In the genomic region with DNA sequence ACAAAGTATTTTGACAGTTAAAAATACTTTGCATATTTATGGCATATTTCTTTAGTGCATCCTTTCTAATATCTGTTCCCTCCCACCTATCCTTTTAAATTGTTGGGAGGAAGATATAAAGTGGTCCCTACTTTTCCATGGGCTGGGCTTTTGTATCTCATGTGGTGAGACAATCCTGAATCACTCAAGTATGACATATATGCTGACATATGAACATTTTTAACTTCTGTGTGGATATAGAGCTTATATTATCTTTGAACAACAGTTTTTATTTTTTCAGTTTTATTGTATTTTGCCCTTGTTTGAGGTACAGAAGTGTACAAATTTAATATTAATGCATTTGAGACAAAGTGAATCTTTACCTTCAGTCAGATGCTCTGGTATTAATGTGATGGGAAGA, we compare ENCODE assay signal across 11 cellular contexts. TPM values are rescaled to one million over a fixed set of nuclear protein-coding genes. Genes with fewer than 3 reads are reported as not detected.
DNase-seq lines count a peak whose midpoint lies in the region; ATAC-seq and TF ChIP-seq lines count a peak whose summit lies in the region.
"Had no signal": no experiment of that assay in that cellular context is flagged by ENCODE, and none has a peak within 500 bp of the region (broad histone marks: within the 10 kb centered on the region; RNA-seq: fewer than 3 reads in every experiment).

No MANE protein-coding gene starts in this region.

- H3K4me1 ChIP-seq in CD4-positive, alpha-beta memory T cell (ENCODE audit: insufficient read depth, low read length): peaks cover 62% of the 10 kb centered on the region
- H3K4me1 ChIP-seq in MM.1S (ENCODE audit: low read length): peaks cover 16% of the 10 kb centered on the region

- DNase-seq in CD4-positive, alpha-beta memory T cell: no peak
- no peak for DNase-seq in MM.1S
- no peak for DNase-seq in dorsolateral prefrontal cortex
- no peak for DNase-seq in neural crest cell (ENCODE audit: low read depth, low spot score)
- no peak for DNase-seq in NCI-H524 (lab: John Stamatoyannopoulos, UW)
- DNase-seq in EL: no peak
- no peak for DNase-seq in stimulated activated naive CD8-positive, alpha-beta T cell treated with anti-CD3 and anti-CD28 coated beads, Interleukin-15, amount 100 ng/mL, for 72 hours
- DNase-seq: body of pancreas, NCI-H226, RPMI8226 had no signal

- peak overlapping the region in 6 of 7 donors; percentile 55 to 96 (median 62) for H3K27ac Mint-ChIP-seq in CD4-positive, alpha-beta memory T cell
- H3K27ac Mint-ChIP-seq in neural crest cell (ENCODE audit: unreplicated experiment): no peak overlapping the region
- H3K27ac Mint-ChIP-seq in stimulated activated naive CD8-positive, alpha-beta T cell treated with anti-CD3 and anti-CD28 coated beads, Interleukin-15, amount 100 ng/mL, for 72 hours: no peak overlapping the region

- ATAC-seq in GM18858 (IDR thresholded peaks at IDR 0.05; ENCODE audit: unreplicated experiment): no peak
- no peak for ATAC-seq in stimulated activated naive CD8-positive, alpha-beta T cell treated with anti-CD3 and anti-CD28 coated beads, Interleukin-15, amount 100 ng/mL, for 72 hours
- ATAC-seq: body of pancreas had no signal

- no peaks in the 10 kb centered on the region for H3K27me3 Mint-ChIP-seq in CD4-positive, alpha-beta memory T cell
- H3K27me3 Mint-ChIP-seq in neural crest cell (ENCODE audit: low read depth): peaks cover 2% of the 10 kb centered on the region
- H3K27me3 Mint-ChIP-seq in stimulated activated naive CD8-positive, alpha-beta T cell treated with anti-CD3 and anti-CD28 coated beads, Interleukin-15, amount 100 ng/mL, for 72 hours: no peaks in the 10 kb centered on the region

- peaks cover 22% of the 10 kb centered on the region for H3K36me3 ChIP-seq in CD4-positive, alpha-beta memory T cell (ENCODE audit: insufficient read depth, low read length)
- H3K36me3 ChIP-seq in MM.1S (replicated peaks; ENCODE audit: insufficient read depth, low read length): no peaks in the 10 kb centered on the region

- H3K9ac ChIP-seq in MM.1S (ENCODE audit: low read length): no peak overlapping the region

- peak overlapping the region in 7 of 8 donors; percentile 28 to 94 (median 41) for H3K4me3 Mint-ChIP-seq in CD4-positive, alpha-beta memory T cell
- peak overlapping the region; percentile 74 for H3K4me3 Mint-ChIP-seq in neural crest cell
- peak overlapping the region in 1 of 2 donors; percentile 68 for H3K4me3 Mint-ChIP-seq in stimulated activated naive CD8-positive, alpha-beta T cell treated with anti-CD3 and anti-CD28 coated beads, Interleukin-15, amount 100 ng/mL, for 72 hours

- POLR2A ChIA-PET in CD4-positive, alpha-beta memory T cell (lab: Charles Lee; ENCODE audit: partially characterized antibody): interaction anchor here (1.4 kb wide), 1 partner anchor 97 kb away, joined by 4 read pairs; no protein-coding TSS in a partner anchor

- peaks cover 15% of the 10 kb centered on the region for H3F3A ChIP-seq in MM.1S (ENCODE audit: insufficient read depth, low read length)

- no peak for TF ChIP-seq CTCF in MM.1S (IDR thresholded peaks at IDR 0.05; ENCODE audit: low read length)
- TF ChIP-seq CTCF in dorsolateral prefrontal cortex (IDR thresholded peaks at IDR 0.05 in 54 of 56, conservative IDR thresholded peaks at IDR 0.05 in 2 of 56; ENCODE audit: low read depth in 1 of 56, partially characterized antibody in 56 of 56): no peak
- TF ChIP-seq CTCF in neural crest cell (conservative IDR thresholded peaks at IDR 0.05): no peak

- intact Hi-C loops in CD4-positive, alpha-beta memory T cell (cut with micrococcal nuclease): no loop called here
- intact Hi-C loops in dorsolateral prefrontal cortex (cut with DNase I): no loop called here

- peaks cover 27 to 49% (median 38%) of the 10 kb centered on the region in 4 donors for H3K4me1 Mint-ChIP-seq in CD4-positive, alpha-beta memory T cell
- H3K4me1 Mint-ChIP-seq in neural crest cell: peaks cover 27% of the 10 kb centered on the region
- peaks cover 33% of the 10 kb centered on the region for H3K4me1 Mint-ChIP-seq in stimulated activated naive CD8-positive, alpha-beta T cell treated with anti-CD3 and anti-CD28 coated beads, Interleukin-15, amount 100 ng/mL, for 72 hours

- peaks cover 7 to 45% of the 10 kb centered on the region in 2 donors for H3K36me3 Mint-ChIP-seq in CD4-positive, alpha-beta memory T cell
- H3K36me3 Mint-ChIP-seq in neural crest cell (ENCODE audit: low read depth): peaks cover 3% of the 10 kb centered on the region

- no peaks in the 10 kb centered on the region for H3K9me2 ChIP-seq in MM.1S (replicated peaks; ENCODE audit: insufficient read depth, low read length)

- no peak overlapping the region for H2AFZ ChIP-seq in MM.1S (ENCODE audit: low read length)

- H3K4me2 ChIP-seq in MM.1S (ENCODE audit: low read depth, low read length): peak overlapping the region; percentile 67; the same call in 1 of the 2 replicates

- H4K20me1 ChIP-seq in MM.1S (ENCODE audit: insufficient read depth, low read length): no peaks in the 10 kb centered on the region

- CTCF ChIA-PET in CD4-positive, alpha-beta memory T cell (lab: Charles Lee; ENCODE audit: partially characterized antibody): interaction anchor here (1.0 kb wide), 1 partner anchor 11 kb away, joined by 3 read pairs; no protein-coding TSS in a partner anchor

- H3K27ac ChIP-seq in CD4-positive, alpha-beta memory T cell (ENCODE audit: low read depth, low read length): peak overlapping the region; percentile 28
- H3K27ac ChIP-seq in MM.1S (ENCODE audit: low read length) (no peak overlapping the region), dorsolateral prefrontal cortex (peak overlapping the region in 17 of 59 donors; percentile 2 to 100 (median 41))

- no peak overlapping the region for H3K4me3 ChIP-seq in CD4-positive, alpha-beta memory T cell (ENCODE audit: low read length in 2 of 2)
- H3K4me3 ChIP-seq in MM.1S (ENCODE audit: low read length): no peak overlapping the region
- H3K4me3 ChIP-seq in dorsolateral prefrontal cortex: peak overlapping the region in 54 of 59 donors; percentile 9 to 95 (median 84)
- H3K4me3 ChIP-seq: body of pancreas had no signal

- no peaks in the 10 kb centered on the region for H3K27me3 ChIP-seq in CD4-positive, alpha-beta memory T cell (ENCODE audit: insufficient read depth, low read length)
- H3K27me3 ChIP-seq in MM.1S (replicated peaks; ENCODE audit: insufficient read depth, low read length) (no peaks in the 10 kb centered on the region), dorsolateral prefrontal cortex (no peaks in the 10 kb centered on the region)
- H3K27me3 ChIP-seq: body of pancreas had no signal

- no peaks in the 10 kb centered on the region for H3K9me3 ChIP-seq in CD4-positive, alpha-beta memory T cell (ENCODE audit: control insufficient read depth in 1 of 2, low read length in 2 of 2)
- H3K9me3 ChIP-seq in MM.1S (replicated peaks; ENCODE audit: insufficient read depth, low read length): no peaks in the 10 kb centered on the region
- H3K9me3 ChIP-seq: body of pancreas had no signal

- peaks cover 45% of the 10 kb centered on the region for H3K79me2 ChIP-seq in MM.1S (ENCODE audit: low read length)

- peaks cover 0 to 2% (median 0%) of the 10 kb centered on the region in 8 donors for H3K9me3 Mint-ChIP-seq in CD4-positive, alpha-beta memory T cell
- no peaks in the 10 kb centered on the region for H3K9me3 Mint-ChIP-seq in neural crest cell
- no peaks in the 10 kb centered on the region for H3K9me3 Mint-ChIP-seq in stimulated activated naive CD8-positive, alpha-beta T cell treated with anti-CD3 and anti-CD28 coated beads, Interleukin-15, amount 100 ng/mL, for 72 hours

RNA-seq across cellular contexts. Expression of a gene that starts 3.4 kb away (rescaled TPM):
- total RNA-seq in CD4-positive, alpha-beta memory T cell: 100 to 1,000 TPM; 100 to 110 TPM
- polyA plus RNA-seq in CD4-positive, alpha-beta memory T cell: 10 to 100 TPM in 1 of 2 donors, 1 to 10 TPM in 1; 7.9 to 18.6 TPM
- total RNA-seq in dorsolateral prefrontal cortex (100 to 1,000 TPM in 118 of 120 experiments, 10 to 100 TPM in 2; 95.0 to 163 (median 133) TPM), neural crest cell (134 TPM in 2 replicates)

Comparison
In these comparisons a context has a peak if more than half of its experiments do, and no peak if none do; other contexts are left out.
1. H3K4me3 ChIP-seq: peak in dorsolateral prefrontal cortex (54 of 59); none in CD4-positive, alpha-beta memory T cell (0 of 2) and MM.1S (single experiment).
2. H3K27ac Mint-ChIP-seq: peak in CD4-positive, alpha-beta memory T cell (6 of 7); none in neural crest cell (single experiment) and stimulated activated naive CD8-positive, alpha-beta T cell treated with anti-CD3 and anti-CD28 coated beads, Interleukin-15, amount 100 ng/mL, for 72 hours (0 of 2).